In genomic region chr6:36682328-36683144, GRCh38 we compare ENCODE assay signal across 8 cellular contexts. TPM values are rescaled to one million over a fixed set of nuclear protein-coding genes. Genes with fewer than 3 reads are reported as not detected.
DNase-seq lines count a peak whose midpoint lies in the region; ATAC-seq, FAIRE-seq and TF ChIP-seq lines count a peak whose summit lies in the region.

No MANE protein-coding gene starts in this region.

- H3K36me3 ChIP-seq in H1 (ENCODE audit: control insufficient read depth in 2 of 4, insufficient read depth in 4 of 4, low read length in 3 of 4), result peaks cover 4 to 30% (median 19%) of the 10 kb centered on the region in 4 experiments; a peak in 7 of 8 replicates
- no peaks in the 10 kb centered on the region for H3K36me3 ChIP-seq in parathyroid adenoma (ENCODE audit: control insufficient read depth, insufficient read depth, low read length)

- no peak for TF ChIP-seq EP300 in H1 (IDR thresholded peaks at IDR 0.05; ENCODE audit: borderline replicate concordance in 1 of 2, low read depth in 2 of 2, low read length in 2 of 2)

- peaks cover 16% of the 10 kb centered on the region; the same call in 1 of the 2 replicates for H3K23me2 ChIP-seq in H1 (ENCODE audit: low read depth, low read length)

- H3K27ac ChIP-seq in H1 (ENCODE audit: low read depth, low read length) (no peak overlapping the region), parathyroid adenoma (peak overlapping the region; percentile 53)

- H3K9me3 ChIP-seq in H1 (ENCODE audit: insufficient read depth in 2 of 2, low read depth in 1 of 2, low read length in 1 of 2), result no peaks in the 10 kb centered on the region
- H3K9me3 ChIP-seq in parathyroid adenoma (ENCODE audit: control insufficient read depth, low read length), result no peaks in the 10 kb centered on the region

- H2BK20ac ChIP-seq in H1 (ENCODE audit: low read length), result 0 out of 2 replicates have a peak overlapping the region, but pooled peaks have one; percentile 57

- peak overlapping the region; percentile 49 for H3K4me3 ChIP-seq in AG04449 (ENCODE audit: low read depth, low read length)
- H3K4me3 ChIP-seq in H1 (ENCODE audit: extremely low read depth in 1 of 4, insufficient read depth in 2 of 4, low read depth in 3 of 4, low read length in 4 of 4), result no peak overlapping the region
- peak overlapping the region; percentile 23 for H3K4me3 ChIP-seq in parathyroid adenoma (ENCODE audit: low read depth, low read length)

- H3K79me2 ChIP-seq in H1 (ENCODE audit: control insufficient read depth in 1 of 2, insufficient read depth in 2 of 2, low read length in 2 of 2) (peaks cover 0 to 30% of the 10 kb centered on the region in 2 experiments; a peak in 2 of 4 replicates), parathyroid adenoma (no peaks in the 10 kb centered on the region)

- peak overlapping the region; percentile 27 for H4K5ac ChIP-seq in H1 (ENCODE audit: insufficient read length, low read depth, low read length)

- no peak overlapping the region for H2BK12ac ChIP-seq in H1 (ENCODE audit: low read depth, low read length)

- H3K4me2 ChIP-seq in H1 (ENCODE audit: insufficient read depth in 1 of 2, low read depth in 2 of 2, low read length in 2 of 2) (no peak overlapping the region; a peak in 1 of 4 replicates), parathyroid adenoma (ENCODE audit: low read length) (peak overlapping the region; percentile 49)

- H4K8ac ChIP-seq in H1 (ENCODE audit: extremely low read depth, insufficient read depth, low read length), result peak overlapping the region; percentile 43; the same call in 1 of the 2 replicates

- POLR2A ChIA-PET in AG04449 (lab: Yijun Ruan, JAX), result interaction anchor here (0.6 to 1.3 kb wide), 4 partner anchors 16 to 77 kb away, joined by 3 read pairs; no protein-coding TSS in a partner anchor
- POLR2A ChIA-PET in H1 (lab: Charles Lee; ENCODE audit: partially characterized antibody), result interaction anchor here (0.6 to 10.6 kb wide), 5 partner anchors 10 to 48 kb away, joined by 3 to 109 read pairs (median 4); no protein-coding TSS in a partner anchor

- FAIRE-seq in H1 (lab: Jason Lieb, UNC), result no peak

- no peak overlapping the region for H3K14ac ChIP-seq in H1 (ENCODE audit: insufficient read length)

- H3K27me3 ChIP-seq in H1 (replicated peaks in 1 of 4; ENCODE audit: control insufficient read depth in 3 of 4, extremely low read depth in 1 of 4, insufficient read depth in 3 of 4, low read length in 3 of 4) (peaks cover 6 to 28% (median 20%) of the 10 kb centered on the region in 4 experiments), parathyroid adenoma (ENCODE audit: control insufficient read depth, insufficient read depth, low read length) (no peaks in the 10 kb centered on the region)

- TF ChIP-seq CTCF in AG04449 (IDR thresholded peaks at IDR 0.05; ENCODE audit: insufficient read depth, low read length, missing control alignments) (no peak), H1 (IDR thresholded peaks at IDR 0.05; ENCODE audit: control extremely low read depth in 1 of 3, insufficient read depth in 1 of 3, low read depth in 1 of 3, low read length in 3 of 3) (no peak), parathyroid adenoma (IDR thresholded peaks at IDR 0.05) (peak; percentile 23)

- H3K4me1 ChIP-seq in H1 (replicated peaks in 1 of 4; ENCODE audit: control insufficient read depth in 3 of 4, insufficient read depth in 4 of 4, low read length in 3 of 4), result peaks cover 0 to 22% (median 9%) of the 10 kb centered on the region in 4 experiments; a peak in 6 of 7 replicates
- peaks cover 32% of the 10 kb centered on the region for H3K4me1 ChIP-seq in parathyroid adenoma

- no peak overlapping the region for H2BK15ac ChIP-seq in H1 (ENCODE audit: low read length)

- no peak overlapping the region for H2AFZ ChIP-seq in H1 (ENCODE audit: low read length)
- peak overlapping the region; percentile 44 for H2AFZ ChIP-seq in parathyroid adenoma

- peak overlapping the region; percentile 11 for H4K91ac ChIP-seq in H1 (replicated peaks; ENCODE audit: insufficient read length, low read length)

- ATAC-seq in GM21447 (IDR thresholded peaks at IDR 0.05; ENCODE audit: unreplicated experiment), result peak; percentile 33
- no peak for ATAC-seq in GM21390 (IDR thresholded peaks at IDR 0.05; ENCODE audit: unreplicated experiment)
- no peak for ATAC-seq in HG03571 (IDR thresholded peaks at IDR 0.05; ENCODE audit: unreplicated experiment)

- peak overlapping the region; percentile 4; the same call in 1 of the 2 replicates for H2BK5ac ChIP-seq in H1 (ENCODE audit: low read depth, low read length)

- H2BK120ac ChIP-seq in H1 (replicated peaks; ENCODE audit: low read depth, low read length), result peak overlapping the region; percentile 38

- 75% methylated on average over 7 of the region's 11 CpGs; no CpG with 5 or more reads in 1 of the 2 experiments for WGBS in H1 (ENCODE audit: extremely low coverage in 1 of 2, insufficient coverage in 1 of 2, insufficient read length in 1 of 2, insufficient replicate concordance in 2 of 2, low coverage in 1 of 2, low lambda C conversion rate in 2 of 2, missing lambda C conversion rate in 1 of 2), 2 experiments

- H2AK5ac ChIP-seq in H1 (ENCODE audit: low read depth, low read length), result no peak overlapping the region

- H3K9ac ChIP-seq in H1 (replicated peaks in 1 of 4; ENCODE audit: extremely low read depth in 1 of 4, low read depth in 3 of 4, low read length in 3 of 4) (no peak overlapping the region), parathyroid adenoma (no peak overlapping the region)

- no peak for TF ChIP-seq POLR2A in H1 (IDR thresholded peaks at IDR 0.05; ENCODE audit: control extremely low read depth in 1 of 2, low read depth in 2 of 2, low read length in 2 of 2)

- CTCF ChIA-PET in AG04449 (lab: Yijun Ruan, JAX) (interaction anchor here (0.5 to 12.4 kb wide), 15 partner anchors 13 to 83 kb away, joined by 3 to 118 read pairs (median 4); partner anchors contain the start of gene RAB44), H1 (lab: Charles Lee; ENCODE audit: partially characterized antibody) (interaction anchor here (0.6 to 8.8 kb wide), 15 partner anchors 9 to 145 kb away, joined by 3 to 67 read pairs (median 4); no protein-coding TSS in a partner anchor)

- H3K18ac ChIP-seq in H1 (ENCODE audit: extremely low read depth, low read length), result no peak overlapping the region

- 0 out of 2 replicates have a peak, but pooled peaks cover 3% of the 10 kb centered on the region for H3K79me1 ChIP-seq in H1 (ENCODE audit: low read depth, low read length)

- no peak overlapping the region for H3K23ac ChIP-seq in H1 (ENCODE audit: insufficient read length)

- DNase-seq in AG04449 (ENCODE audit: low read depth, low spot score) (no peak), NCI-H2029 (lab: John Stamatoyannopoulos, UW) (peak; percentile 97), H1 (ENCODE audit: low read depth in 1 of 2, low spot score in 2 of 2) (no peak)
- peak; percentile 32 to 44 for DNase-seq in activated CD4-positive, alpha-beta T cell treated with anti-CD3 and anti-CD28 coated beads for 24 hours (ENCODE audit: low read depth in 2 of 2)

- TF ChIP-seq RAD21 in H1 (IDR thresholded peaks at IDR 0.05 in 1 of 2, conservative IDR thresholded peaks at IDR 0.05 in 1 of 2; ENCODE audit: low read depth in 2 of 2, low read length in 2 of 2), result no peak

- no peak overlapping the region for H3K4ac ChIP-seq in H1 (replicated peaks; ENCODE audit: insufficient read length, low read depth, low read length)

- H4K20me1 ChIP-seq in H1 (replicated peaks in 1 of 2; ENCODE audit: control insufficient read depth in 1 of 2, insufficient read depth in 2 of 2, low read length in 2 of 2), result peaks cover 4 to 32% of the 10 kb centered on the region in 2 experiments

- H3K56ac ChIP-seq in H1 (replicated peaks; ENCODE audit: insufficient read length, low read depth, low read length), result peak overlapping the region; percentile 36

TF ChIP-seq in H1, 55 proteins besides CTCF, POLR2A, EP300 and RAD21:
- TF ChIP-seq HDAC6 (IDR thresholded peaks at IDR 0.05; ENCODE audit: low read depth, low read length) (no peak), EGR1 (IDR thresholded peaks at IDR 0.05; ENCODE audit: borderline replicate concordance, low read depth, low read length) (no peak), ZNF274 (IDR thresholded peaks at IDR 0.05; ENCODE audit: borderline replicate concordance, extremely low read depth, low read length) (no peak), GABPA (IDR thresholded peaks at IDR 0.05; ENCODE audit: borderline replicate concordance, insufficient read depth, low read length) (no peak), NANOG (IDR thresholded peaks at IDR 0.05; ENCODE audit: insufficient read depth, low read depth, low read length, poor library complexity, severe bottlenecking) (no peak)

RNA-seq across cellular contexts. Expression of gene CDKN1A, which starts 4.0 kb away (rescaled TPM):
- total RNA-seq in H1 (2021; fragmentation: NEBNext Ultra II Directional; extraction: Animal tissue kit (Norgen Biotek cat#: 25700)), result 14.5 and 15.2 TPM in 2 replicates
- polyA plus RNA-seq in H1 (2011; rRNA removed), result 36.0 and 56.1 TPM in 2 replicates
- 26.6 TPM for polyA plus RNA-seq in H1 (2011; cell fraction: cytosol; rRNA removed)
- 39.2 TPM for polyA plus RNA-seq in H1 (2011; cell fraction: nucleus; rRNA removed)
- 23.5 to 37.7 TPM (median 28.4 TPM) in 4 replicates for polyA plus RNA-seq in H1 (2012, experiment 1 of 2)
- 42.7 TPM for polyA plus RNA-seq in H1 (2012, experiment 2 of 2)
- polyA plus RNA-seq in H1 (2013, experiment 1 of 2), result 15.1 TPM
- polyA plus RNA-seq in H1 (2013, experiment 2 of 2), result 16.1 TPM
- 15.5 and 20.6 TPM in 2 replicates for polyA minus RNA-seq in H1 (2011; rRNA and poly(A)+ RNA removed)
- 14.0 TPM for polyA minus RNA-seq in H1 (2011; cell fraction: cytosol; rRNA and poly(A)+ RNA removed)
- 33.3 TPM for polyA minus RNA-seq in H1 (2011; cell fraction: nucleus; rRNA and poly(A)+ RNA removed)

RNA-seq across cellular contexts. Expression of gene RAB44, which starts 15.1 kb away (rescaled TPM):
- not detected in 2 replicates for total RNA-seq in H1 (2021; fragmentation: NEBNext Ultra II Directional; extraction: Animal tissue kit (Norgen Biotek cat#: 25700))
- polyA plus RNA-seq in H1 (2011; rRNA removed), result 0.02 and 0.03 TPM in 2 replicates
- 0.06 TPM for polyA plus RNA-seq in H1 (2011; cell fraction: cytosol; rRNA removed)
- 0.09 TPM for polyA plus RNA-seq in H1 (2011; cell fraction: nucleus; rRNA removed)
- polyA plus RNA-seq in H1 (2012, experiment 1 of 2), result 0.11 TPM in 1 of 4 replicates, not detected in the others
- polyA plus RNA-seq in H1 (2012, experiment 2 of 2), result not detected
- polyA plus RNA-seq in H1 (2013, experiment 1 of 2), result 0.02 TPM
- polyA plus RNA-seq in H1 (2013, experiment 2 of 2), result 0.02 TPM
- 0.10 TPM in 1 of 2 replicates, not detected in the other for polyA minus RNA-seq in H1 (2011; rRNA and poly(A)+ RNA removed)
- not detected for polyA minus RNA-seq in H1 (2011; cell fraction: cytosol; rRNA and poly(A)+ RNA removed)
- polyA minus RNA-seq in H1 (2011; cell fraction: nucleus; rRNA and poly(A)+ RNA removed), result not detected

Comparison
In these comparisons a context has a peak if more than half of its experiments do, and no peak if none do; other contexts are left out.
1. DNase-seq: peak in NCI-H2029 (single experiment) and activated CD4-positive, alpha-beta T cell treated with anti-CD3 and anti-CD28 coated beads for 24 hours (2 of 2); none in AG04449 (single experiment) and H1 (0 of 2).
2. H3K4me3 ChIP-seq: peak in AG04449 (single experiment) and parathyroid adenoma (single experiment); none in H1 (0 of 4).